In genomic region chr6:152984387-152984872, GRCh38 we compare ENCODE assay signal across 8 cellular contexts. TPM values are rescaled to one million over a fixed set of nuclear protein-coding genes. Genes with fewer than 3 reads are reported as not detected.
DNase-seq lines count a peak whose midpoint lies in the region; ATAC-seq and TF ChIP-seq lines count a peak whose summit lies in the region.

No MANE protein-coding gene starts in this region.

- peak overlapping the region; percentile 98 for H3K27ac Mint-ChIP-seq in T-cell
- H3K27ac Mint-ChIP-seq in glutamatergic neuron (ENCODE audit: unreplicated experiment): peak overlapping the region; percentile 85
- H3K27ac Mint-ChIP-seq in stimulated activated naive CD8-positive, alpha-beta T cell treated with anti-CD3 and anti-CD28 coated beads, Interleukin-15, amount 100 ng/mL, for 72 hours: peak overlapping the region; percentile 95 to 98

- ATAC-seq in GM18907 (IDR thresholded peaks at IDR 0.05; ENCODE audit: unreplicated experiment) (peak; percentile 35), HG03108 (IDR thresholded peaks at IDR 0.05; ENCODE audit: unreplicated experiment) (peak; percentile 24), T-cell (replicated peaks in 1 of 4) (no peak)
- no peak for ATAC-seq in stimulated activated naive CD8-positive, alpha-beta T cell treated with anti-CD3 and anti-CD28 coated beads, Interleukin-15, amount 100 ng/mL, for 72 hours

- TF ChIP-seq CTCF in glutamatergic neuron (IDR thresholded peaks at IDR 0.05; ENCODE audit: partially characterized antibody, unreplicated experiment): no peak

- CTCF ChIA-PET in T-cell (lab: Charles Lee): no interaction called here

- H3K4me3 Mint-ChIP-seq in T-cell (peak overlapping the region; percentile 93 to 98 (median 95)), glutamatergic neuron (ENCODE audit: unreplicated experiment) (peak overlapping the region; percentile 99)
- H3K4me3 Mint-ChIP-seq in stimulated activated naive CD8-positive, alpha-beta T cell treated with anti-CD3 and anti-CD28 coated beads, Interleukin-15, amount 100 ng/mL, for 72 hours: peak overlapping the region; percentile 88

- H3K36me3 Mint-ChIP-seq in T-cell: peaks cover 4% of the 10 kb centered on the region
- no peaks in the 10 kb centered on the region for H3K36me3 Mint-ChIP-seq in glutamatergic neuron (ENCODE audit: unreplicated experiment)

- DNase-seq in CD1c-positive myeloid dendritic cell (ENCODE audit: extremely low spot score): peak; percentile 52
- DNase-seq in T-cell: no peak
- no peak for DNase-seq in glutamatergic neuron
- no peak for DNase-seq in stimulated activated naive CD8-positive, alpha-beta T cell treated with anti-CD3 and anti-CD28 coated beads, Interleukin-15, amount 100 ng/mL, for 72 hours
- DNase-seq in NCI-H2196 (lab: John Stamatoyannopoulos, UW; ENCODE audit: unreplicated experiment): no peak
- no peak for DNase-seq in DMS153 treated with DMSO at 0.1 percent for 48 hours (lab: John Stamatoyannopoulos, UW; ENCODE audit: unreplicated experiment)

- H3K4me1 Mint-ChIP-seq in T-cell (peaks cover 42 to 52% (median 45%) of the 10 kb centered on the region in 3 donors), glutamatergic neuron (ENCODE audit: low read depth, unreplicated experiment) (peaks cover 17% of the 10 kb centered on the region)
- H3K4me1 Mint-ChIP-seq in stimulated activated naive CD8-positive, alpha-beta T cell treated with anti-CD3 and anti-CD28 coated beads, Interleukin-15, amount 100 ng/mL, for 72 hours: peaks cover 37% of the 10 kb centered on the region

- H3K9me3 Mint-ChIP-seq in T-cell: no peaks in the 10 kb centered on the region
- peaks cover 6% of the 10 kb centered on the region for H3K9me3 Mint-ChIP-seq in glutamatergic neuron (ENCODE audit: unreplicated experiment)
- H3K9me3 Mint-ChIP-seq in stimulated activated naive CD8-positive, alpha-beta T cell treated with anti-CD3 and anti-CD28 coated beads, Interleukin-15, amount 100 ng/mL, for 72 hours: no peaks in the 10 kb centered on the region

- H3K27me3 Mint-ChIP-seq in T-cell: no peaks in the 10 kb centered on the region
- H3K27me3 Mint-ChIP-seq in glutamatergic neuron (ENCODE audit: unreplicated experiment): peaks cover 5% of the 10 kb centered on the region
- no peaks in the 10 kb centered on the region for H3K27me3 Mint-ChIP-seq in stimulated activated naive CD8-positive, alpha-beta T cell treated with anti-CD3 and anti-CD28 coated beads, Interleukin-15, amount 100 ng/mL, for 72 hours

- POLR2A ChIA-PET in T-cell (lab: Charles Lee): no interaction called here

RNA-seq across cellular contexts. Expression of gene FBXO5, which starts 1.6 kb away (rescaled TPM):
- total RNA-seq in T-cell (1 to 10 TPM; 4.4 to 9.3 (median 8.1) TPM), glutamatergic neuron (ENCODE audit: unreplicated experiment) (6.2 TPM)

RNA-seq across cellular contexts. Expression of gene MTRF1L, which starts 18.1 kb away (rescaled TPM):
- total RNA-seq in T-cell (10 to 100 TPM in 3 of 5 donors, 1 to 10 TPM in 2; 7.0 to 12.2 (median 11.0) TPM), glutamatergic neuron (ENCODE audit: unreplicated experiment) (31.4 TPM)

Comparison
In these comparisons a context has a peak if more than half of its experiments do, and no peak if none do; other contexts are left out.
1. ATAC-seq: peak in GM18907 (single experiment) and HG03108 (single experiment); none in T-cell (0 of 4) and stimulated activated naive CD8-positive, alpha-beta T cell treated with anti-CD3 and anti-CD28 coated beads, Interleukin-15, amount 100 ng/mL, for 72 hours (single experiment).
2. Peak in every context shown above with its lines, with median percentiles within 50 percentile points of each other: H3K27ac Mint-ChIP-seq and H3K4me3 Mint-ChIP-seq.